Comparison of ENCODE assay signal across 26 cellular contexts in the genomic region with DNA sequence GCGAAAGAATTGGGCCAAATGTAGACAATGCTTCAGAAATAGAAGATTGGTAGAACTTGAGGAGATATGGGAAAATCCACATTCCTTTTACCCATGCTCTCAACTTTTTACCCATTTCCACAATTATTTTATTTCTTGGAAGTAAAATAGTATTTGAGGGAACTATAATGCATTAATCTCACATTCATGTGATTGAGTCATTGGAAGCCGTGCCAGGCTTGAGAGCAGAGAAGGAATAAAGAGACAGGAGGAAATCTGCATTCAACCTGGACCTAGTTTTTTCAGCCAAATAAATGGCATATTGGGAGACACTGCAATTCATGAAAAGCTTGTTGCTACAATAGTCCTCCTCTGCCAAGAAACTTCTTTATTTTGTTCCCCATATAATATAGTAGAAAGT.
"Had no signal": no experiment of that assay in that cellular context is flagged by ENCODE, and none has a peak within 500 bp of the region (broad histone marks: within the 10 kb centered on the region; RNA-seq: fewer than 3 reads in every experiment).

No MANE protein-coding gene starts in this region.

- H3K4me3 Mint-ChIP-seq: dendritic cell treated with granulocyte-macrophage colony-stimulating factor and Interleukin-4, amounts not matched to agents 40 ng/mL and 50 ng/mL, for 4 days; endodermal cell; nephron progenitor cell; stimulated activated memory B cell treated with anti-CD40 and anti-IgM and Interleukin-4, amounts not matched to agents 10 μg/mL and 1 μg/mL and 100 μg/mL, for 72 hours had no signal

- H3K27me3 Mint-ChIP-seq: dendritic cell treated with granulocyte-macrophage colony-stimulating factor and Interleukin-4, amounts not matched to agents 40 ng/mL and 50 ng/mL, for 4 days; naive thymus-derived CD8-positive, alpha-beta T cell; stimulated activated memory B cell treated with anti-CD40 and anti-IgM and Interleukin-4, amounts not matched to agents 10 μg/mL and 1 μg/mL and 100 μg/mL, for 72 hours had no signal

- H3K36me3 Mint-ChIP-seq: naive thymus-derived CD8-positive, alpha-beta T cell had no signal

- H3K27ac Mint-ChIP-seq: dendritic cell treated with granulocyte-macrophage colony-stimulating factor and Interleukin-4, amounts not matched to agents 40 ng/mL and 50 ng/mL, for 4 days; endodermal cell; naive thymus-derived CD8-positive, alpha-beta T cell; nephron progenitor cell; stimulated activated memory B cell treated with anti-CD40 and anti-IgM and Interleukin-4, amounts not matched to agents 10 μg/mL and 1 μg/mL and 100 μg/mL, for 72 hours had no signal

- DNase-seq: colonic mucosa; effector CD8-positive, alpha-beta T cell; gastrocnemius medialis; heart left ventricle; left cardiac atrium; left lung; naive thymus-derived CD8-positive, alpha-beta T cell; nephron progenitor cell; nucleus accumbens; ovary; psoas muscle; right cardiac atrium; sigmoid colon; spleen; stimulated activated CD4-positive, alpha-beta T cell treated with anti-CD3 and anti-CD28 coated beads, Interleukin-4, amount 100 ng/mL, for 4 hours; stimulated activated naive CD8-positive, alpha-beta T cell treated with anti-CD3 and anti-CD28 coated beads, Interleukin-15, Interleukin-2, amounts not matched to agents 100 U/mL and 50 U/mL, for 24 hours; substantia nigra; upper lobe of right lung; uterus had no signal

- H3K4me3 ChIP-seq: colonic mucosa, gastrocnemius medialis, heart left ventricle, hepatocyte, left lung, ovary, psoas muscle, sigmoid colon, spleen, thoracic aorta, tibial nerve, upper lobe of right lung, uterus had no signal

- H3K9me3 Mint-ChIP-seq: dendritic cell treated with granulocyte-macrophage colony-stimulating factor and Interleukin-4, amounts not matched to agents 40 ng/mL and 50 ng/mL, for 4 days; endodermal cell; naive thymus-derived CD8-positive, alpha-beta T cell; nephron progenitor cell; stimulated activated memory B cell treated with anti-CD40 and anti-IgM and Interleukin-4, amounts not matched to agents 10 μg/mL and 1 μg/mL and 100 μg/mL, for 72 hours had no signal

- ATAC-seq: esophagus mucosa; gastrocnemius medialis; heart left ventricle; left cardiac atrium; left lung; naive thymus-derived CD8-positive, alpha-beta T cell; psoas muscle; right cardiac atrium; stimulated activated memory B cell treated with anti-CD40 and anti-IgM and Interleukin-4, amounts not matched to agents 10 μg/mL and 1 μg/mL and 100 μg/mL, for 72 hours; stimulated activated naive CD8-positive, alpha-beta T cell treated with anti-CD3 and anti-CD28 coated beads, Interleukin-15, Interleukin-2, amounts not matched to agents 100 U/mL and 50 U/mL, for 24 hours; upper lobe of right lung had no signal
